ENCODE assay signal across 8 cellular contexts in the genomic region with DNA sequence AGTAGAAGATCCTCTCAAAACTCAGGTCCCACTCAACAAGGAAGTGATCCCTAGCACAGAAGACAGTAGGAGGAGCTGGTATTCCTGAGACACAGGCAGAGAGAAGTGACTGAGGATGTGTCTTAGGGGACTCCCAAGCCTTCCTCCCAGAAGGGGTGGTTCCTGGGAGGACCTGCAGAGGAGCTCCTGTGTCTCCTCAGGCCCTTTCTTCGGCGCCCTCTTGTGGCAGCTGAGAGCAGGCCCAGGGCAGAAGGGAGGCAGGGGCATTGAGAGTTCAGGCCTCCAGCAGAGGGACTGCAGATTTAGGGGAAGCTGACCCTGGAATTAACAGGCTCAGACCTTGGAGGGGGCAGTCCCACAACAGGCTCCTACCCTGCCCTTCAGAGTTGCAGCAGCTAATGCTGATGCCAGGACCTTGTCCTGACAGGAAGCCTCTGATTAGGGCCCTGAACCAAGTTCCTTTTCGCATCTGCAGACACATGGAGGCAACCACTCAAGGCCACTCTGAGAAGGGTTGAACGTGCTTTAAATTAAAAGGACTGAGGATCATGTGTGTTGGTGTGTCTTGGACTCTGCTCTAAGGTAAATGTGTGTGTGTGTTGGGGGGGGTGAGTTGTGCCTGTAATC.
DNase-seq lines count a peak whose midpoint lies in the region; ATAC-seq, FAIRE-seq and TF ChIP-seq lines count a peak whose summit lies in the region.
"Not testable (repeated sequence)": the region's sequence is repeated elsewhere in the genome, so short reads cannot be mapped to it uniquely, and the experiment has no call there.

No MANE protein-coding gene starts in this region.

- peak; percentile 72 for TF ChIP-seq CTCF in D721Med (IDR thresholded peaks at IDR 0.05; ENCODE audit: insufficient read depth, missing control alignments)
- peak in 6 of 7 experiments; percentile 32 to 66 (median 52) for TF ChIP-seq CTCF in body of pancreas (IDR thresholded peaks at IDR 0.05)
- TF ChIP-seq CTCF in spleen (IDR thresholded peaks at IDR 0.05 in 8 of 11, conservative IDR thresholded peaks at IDR 0.05 in 3 of 11): peak in 9 of 11 experiments; percentile 40 to 89 (median 77)

- ATAC-seq in GM19463 (IDR thresholded peaks at IDR 0.05; ENCODE audit: unreplicated experiment) (peak; percentile 42), HG03103 (IDR thresholded peaks at IDR 0.05; ENCODE audit: low read depth, unreplicated experiment) (peak; percentile 45), body of pancreas (peak; percentile 68), left ventricle myocardium superior (peak; percentile 73)

- H3K36me3 ChIP-seq in body of pancreas (replicated peaks in 1 of 2; ENCODE audit: insufficient read depth in 1 of 2, low read depth in 2 of 2); spleen: not testable (repeated sequence)

- H3K27me3 ChIP-seq in body of pancreas; spleen (replicated peaks in 1 of 7): not testable (repeated sequence)

- 26 to 44% methylated on average over 4 of the region's 4 CpGs for WGBS in body of pancreas, 2 donors
- 14 to 25% (median 22%) methylated on average over 2 to 4 of the region's 4 CpGs for WGBS in spleen, 5 donors

- H3K4me3 ChIP-seq in body of pancreas: not testable (repeated sequence)
- H3K4me3 ChIP-seq in spleen: peak overlapping the region in 6 of 8 donors; percentile 8 to 67 (median 18)

- not testable (repeated sequence) for H3K9me3 ChIP-seq in body of pancreas, spleen

- H3K4me1 ChIP-seq in body of pancreas: not testable (repeated sequence)
- H3K4me1 ChIP-seq in spleen: peaks cover 6 to 84% (median 31%) of the 10 kb centered on the region in 6 donors

- not testable (repeated sequence) for FAIRE-seq in D721Med (lab: Jason Lieb, UNC)

- not testable (repeated sequence) for H3K27ac ChIP-seq in body of pancreas
- peak overlapping the region; percentile 17 to 86 (median 64) for H3K27ac ChIP-seq in spleen

- TF ChIP-seq POLR2A in body of pancreas (IDR thresholded peaks at IDR 0.05); spleen (IDR thresholded peaks at IDR 0.05): not testable (repeated sequence)

- intact Hi-C loops in body of pancreas (cut with DNase I); left ventricle myocardium superior (cut with micrococcal nuclease); spleen (cut with DNase I; ENCODE audit: low total_unique reads): not testable (repeated sequence)

- DNase-seq in D721Med (ENCODE audit: insufficient read length, low spot score): not testable (repeated sequence)
- DNase-seq in NCI-H2107 (lab: John Stamatoyannopoulos, UW) (peak; percentile 18), T-helper 9 cell (peak; percentile 39), body of pancreas (peak in 3 of 4 donors; percentile 52 to 73 (median 64)), left ventricle myocardium superior (peak; percentile 60), spleen (peak; percentile 89)
